Comparison of ENCODE assay signal across 10 cellular contexts in the genomic region with DNA sequence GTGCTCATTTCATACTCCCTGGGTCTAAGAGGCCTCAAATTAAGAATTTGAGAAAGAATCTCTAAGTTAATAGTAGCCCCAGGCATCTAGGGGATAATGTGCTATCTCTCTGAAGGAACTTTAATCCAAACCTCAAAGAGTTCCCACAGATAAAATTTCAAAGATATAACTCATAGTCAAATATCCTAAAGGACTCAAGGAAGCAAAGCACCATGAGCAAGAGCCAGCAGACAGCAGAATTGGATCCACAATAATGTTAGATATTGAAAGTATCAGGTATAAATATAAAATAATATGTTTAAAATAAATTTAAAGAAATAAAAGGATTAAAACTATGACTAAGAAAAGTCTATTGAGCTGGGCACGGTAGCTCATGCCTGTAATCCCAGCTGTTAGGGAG. TPM values are rescaled to one million over a fixed set of nuclear protein-coding genes. Genes with fewer than 3 reads are reported as not detected.
"Had no signal": no experiment of that assay in that cellular context is flagged by ENCODE, and none has a peak within 500 bp of the region (broad histone marks: within the 10 kb centered on the region; RNA-seq: fewer than 3 reads in every experiment).

No MANE protein-coding gene starts in this region.

- H2AFZ ChIP-seq: GM23338 had no signal

- H3K9ac ChIP-seq: KMS-11 had no signal

- ATAC-seq: GM23338 had no signal

- FAIRE-seq: H1, H54, HTR-8/SVneo had no signal

- H3K27ac ChIP-seq: KMS-11 had no signal

- DNase-seq: H9, HCEC 1CT, IMR-90, KBM-7 had no signal

- H3K4me2 ChIP-seq: GM23338, KMS-11 had no signal

- H3K4me3 ChIP-seq: GM23338 had no signal

RNA-seq across cellular contexts. Expression of gene SIX3, which starts 31.7 kb away (rescaled TPM):
- total RNA-seq: HT-29, IMR-90 had no signal
- polyA plus RNA-seq: IMR-90 had no signal
